Comparison of ENCODE assay signal across 1 cellular context in the genomic region with DNA sequence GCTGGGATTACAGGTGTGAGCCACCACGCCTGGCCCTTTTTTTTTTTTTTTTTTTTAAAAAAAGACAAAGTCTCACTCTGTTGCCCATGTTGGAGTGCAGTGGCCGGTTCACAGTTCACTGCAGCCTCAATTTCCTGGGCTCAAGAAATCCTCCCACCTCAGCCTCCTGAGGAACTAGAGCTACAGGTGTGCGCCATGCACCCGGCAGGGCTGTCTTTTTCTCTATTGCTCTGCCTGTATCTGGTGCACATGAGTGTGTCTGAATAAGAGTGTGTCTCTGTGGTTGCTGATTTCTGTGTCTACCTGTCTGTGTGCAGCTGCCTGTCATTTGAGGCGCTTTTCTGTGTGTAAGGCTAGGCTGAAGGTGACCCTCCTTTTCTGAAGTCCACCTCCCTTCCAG.
A peak's percentile ranks its signal among the peaks of the same experiment; 100 is the strongest.
TF ChIP-seq lines count a peak whose summit lies in the region.

No MANE protein-coding gene starts in this region.

TF ChIP-seq in GM12878, 131 proteins besides CTCF, POLR2A, EP300 and RAD21:
- TF ChIP-seq MYB (IDR thresholded peaks at IDR 0.05; ENCODE audit: borderline replicate concordance, low read depth, low read length): no peak
- TF ChIP-seq SIN3A (IDR thresholded peaks at IDR 0.05; ENCODE audit: low read depth, low read length): 0 out of 2 replicates have a peak, but pooled peaks have one; percentile 2
TF ChIP-seq in GM12878: peak in this region for 1.
